Comparison of ENCODE assay signal across 18 cellular contexts in the genomic region with DNA sequence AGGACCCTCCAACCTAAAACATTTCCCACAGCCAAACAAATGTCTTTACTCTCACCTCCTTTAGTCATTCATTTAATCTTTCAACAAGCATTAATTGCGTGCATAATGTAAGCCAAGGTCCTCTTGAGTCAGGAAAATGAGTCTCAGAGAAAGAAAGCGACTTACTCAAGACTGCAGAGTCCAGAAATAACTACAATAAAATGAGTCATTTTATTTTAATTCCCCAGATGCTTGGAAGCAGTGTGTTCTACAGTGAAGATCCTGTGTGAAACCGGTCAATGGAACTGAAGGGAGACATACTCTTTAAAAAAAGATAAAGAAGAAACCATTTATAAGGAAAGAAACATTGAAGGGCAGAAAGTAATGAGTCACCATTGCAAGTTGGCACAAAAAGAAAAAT.
"Had no signal": no experiment of that assay in that cellular context is flagged by ENCODE, and none has a peak within 500 bp of the region (broad histone marks: within the 10 kb centered on the region; RNA-seq: fewer than 3 reads in every experiment).

No MANE protein-coding gene starts in this region.

- H3K4me3 ChIP-seq: body of pancreas, coronary artery, lower lobe of right lung, prostate gland, sigmoid colon, testis had no signal

- DNase-seq: activated CD4-positive, alpha-beta T cell treated with anti-CD3 and anti-CD28 coated beads, Interleukin-2, amount 50 U/mL, for 1 hour; activated CD4-positive, CD25-positive, alpha-beta regulatory T cell; activated naive CD4-positive, alpha-beta T cell treated with anti-CD3 and anti-CD28 coated beads, Interleukin-2, amount 50 U/mL, for 16 hours; activated T-cell treated with anti-CD3 and anti-CD28 coated beads, Interleukin-2, amount 50 U/mL, for 1 hour; body of pancreas; central memory CD4-positive, alpha-beta T cell; effector CD4-positive, alpha-beta T cell; left cardiac atrium; lower lobe of right lung; midbrain; naive thymus-derived CD4-positive, alpha-beta T cell; sigmoid colon; stimulated activated CD4-positive, alpha-beta T cell treated with anti-CD3 and anti-CD28 coated beads, Interleukin-12 subunit alpha, Interleukin-12 subunit beta, amount 100 ng/mL, for 4 hours; stimulated activated naive CD8-positive, alpha-beta T cell treated with anti-CD3 and anti-CD28 coated beads, Interleukin-15, Interleukin-2, amounts not matched to agents 100 U/mL and 50 U/mL, for 24 hours; testis had no signal

- H3K27ac ChIP-seq: body of pancreas, coronary artery, lower lobe of right lung, neutrophil, prostate gland, sigmoid colon, testis had no signal

- H3K36me3 ChIP-seq: lower lobe of right lung, neutrophil, prostate gland, sigmoid colon had no signal

- H3K4me1 ChIP-seq: body of pancreas, lower lobe of right lung, prostate gland, sigmoid colon, testis had no signal

- ATAC-seq: body of pancreas; lower lobe of right lung; naive thymus-derived CD4-positive, alpha-beta T cell; stimulated activated naive CD8-positive, alpha-beta T cell treated with anti-CD3 and anti-CD28 coated beads, Interleukin-15, Interleukin-2, amounts not matched to agents 100 U/mL and 50 U/mL, for 24 hours had no signal

- H3K9me3 ChIP-seq: body of pancreas, lower lobe of right lung, neutrophil, prostate gland, sigmoid colon, testis had no signal

- H3K27me3 ChIP-seq: body of pancreas, neutrophil, sigmoid colon, testis had no signal
